8 cellular contexts compared by ENCODE assay signal in genomic region chr12:94615284-94616216, GRCh38. TPM values are rescaled to one million over a fixed set of nuclear protein-coding genes. Genes with fewer than 3 reads are reported as not detected.
DNase-seq lines count a peak whose midpoint lies in the region; ATAC-seq and TF ChIP-seq lines count a peak whose summit lies in the region.

No MANE protein-coding gene starts in this region.

- no peaks in the 10 kb centered on the region for H3F3A ChIP-seq in SK-N-SH (replicated peaks; ENCODE audit: insufficient read depth)

- no peaks in the 10 kb centered on the region for H3K27me3 ChIP-seq in SK-N-SH (ENCODE audit: insufficient read depth)
- no peaks in the 10 kb centered on the region for H3K27me3 ChIP-seq in neutrophil

- H4K20me1 ChIP-seq in SK-N-SH (ENCODE audit: insufficient read depth) = no peaks in the 10 kb centered on the region

- no peaks in the 10 kb centered on the region for H3K9me3 ChIP-seq in SK-N-SH
- no peaks in the 10 kb centered on the region for H3K9me3 ChIP-seq in neutrophil

- TF ChIP-seq EP300 in SK-N-SH (IDR thresholded peaks at IDR 0.05; ENCODE audit: borderline replicate concordance in 1 of 2, low read depth in 1 of 2, low read length in 1 of 2) = no peak

- H3K4me2 ChIP-seq in SK-N-SH = peak overlapping the region; percentile 55; the same call in 1 of the 2 replicates

- DNase-seq in Daoy (ENCODE audit: low read depth) (peak; percentile 76), SK-N-SH (no peak), fibroblast of the conjunctiva (ENCODE audit: low read depth) (peak; percentile 58), NCI-H510A treated with DMSO at 0.1 percent for 48 hours (lab: John Stamatoyannopoulos, UW) (no peak)
- no peak for DNase-seq in activated CD4-positive, alpha-beta T cell treated with anti-CD3 and anti-CD28 coated beads for 48 hours

- H3K36me3 ChIP-seq in SK-N-SH (replicated peaks in 1 of 2; ENCODE audit: control insufficient read depth in 1 of 2, insufficient read depth in 2 of 2, low read length in 1 of 2) (no peaks in the 10 kb centered on the region), neutrophil (no peaks in the 10 kb centered on the region)

- no peak overlapping the region for H3K27ac ChIP-seq in SK-N-SH (ENCODE audit: low read depth in 2 of 2, low read length in 1 of 2)
- peak overlapping the region; percentile 1 for H3K27ac ChIP-seq in neutrophil

- CTCF ChIA-PET in SK-N-SH (lab: Yijun Ruan, JAX) = interaction anchor here (0.6 to 1.6 kb wide), 4 partner anchors 12 to 69 kb away, joined by 3 to 4 read pairs (median 3); no protein-coding TSS in a partner anchor

- H2AFZ ChIP-seq in SK-N-SH (ENCODE audit: low read depth) = peak overlapping the region; percentile 89; the same call in 1 of the 2 replicates

- no peaks in the 10 kb centered on the region for H3K79me2 ChIP-seq in SK-N-SH (ENCODE audit: insufficient read depth)

- ATAC-seq in HG03520 (IDR thresholded peaks at IDR 0.05; ENCODE audit: unreplicated experiment) (no peak), HG03108 (IDR thresholded peaks at IDR 0.05; ENCODE audit: unreplicated experiment) (no peak)

- no peak for TF ChIP-seq RAD21 in SK-N-SH (IDR thresholded peaks at IDR 0.05; ENCODE audit: low read length)

- no peaks in the 10 kb centered on the region for H3K9me2 ChIP-seq in SK-N-SH

- peak overlapping the region; percentile 2 to 9; a peak in 1 of 4 replicates for H3K4me3 ChIP-seq in SK-N-SH (ENCODE audit: low read depth in 2 of 2, low read length in 1 of 2)
- H3K4me3 ChIP-seq in neutrophil (ENCODE audit: low read depth in 1 of 2, low read length in 1 of 2) = no peak overlapping the region

- POLR2A ChIA-PET in SK-N-SH (lab: Yijun Ruan, JAX) = no interaction called here

- H3K9ac ChIP-seq in SK-N-SH = no peak overlapping the region

- H3K4me1 ChIP-seq in SK-N-SH (ENCODE audit: control insufficient read depth in 1 of 2, insufficient read depth in 2 of 2, low read depth in 1 of 2, low read length in 1 of 2) (peaks cover 13 to 14% of the 10 kb centered on the region in 2 experiments; a peak in 2 of 4 replicates), neutrophil (ENCODE audit: control insufficient read depth in 1 of 2, insufficient read depth in 1 of 2, low read depth in 1 of 2, low read length in 1 of 2) (no peaks in the 10 kb centered on the region)

- TF ChIP-seq CTCF in SK-N-SH (IDR thresholded peaks at IDR 0.05) (no peak), neutrophil (IDR thresholded peaks at IDR 0.05) (no peak)

- WGBS in SK-N-SH (ENCODE audit: low lambda C conversion rate) = 38% methylated on average over 14 of the region's 14 CpGs

TF ChIP-seq in SK-N-SH, 30 proteins besides CTCF, POLR2A, EP300 and RAD21:
- TF ChIP-seq, protein P1, sequence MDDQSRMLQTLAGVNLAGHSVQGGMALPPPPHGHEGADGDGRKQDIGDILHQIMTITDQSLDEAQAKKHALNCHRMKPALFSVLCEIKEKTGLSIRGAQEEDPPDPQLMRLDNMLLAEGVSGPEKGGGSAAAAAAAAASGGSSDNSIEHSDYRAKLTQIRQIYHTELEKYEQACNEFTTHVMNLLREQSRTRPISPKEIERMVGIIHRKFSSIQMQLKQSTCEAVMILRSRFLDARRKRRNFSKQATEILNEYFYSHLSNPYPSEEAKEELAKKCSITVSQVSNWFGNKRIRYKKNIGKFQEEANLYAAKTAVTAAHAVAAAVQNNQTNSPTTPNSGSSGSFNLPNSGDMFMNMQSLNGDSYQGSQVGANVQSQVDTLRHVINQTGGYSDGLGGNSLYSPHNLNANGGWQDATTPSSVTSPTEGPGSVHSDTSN (IDR thresholded peaks at IDR 0.05) = peak; percentile 58
- peak; percentile 47; the same call in 1 of the 2 replicates for TF ChIP-seq NFIC (IDR thresholded peaks at IDR 0.05; ENCODE audit: borderline replicate concordance)
- TF ChIP-seq FOSL2 (IDR thresholded peaks at IDR 0.05; ENCODE audit: borderline replicate concordance, low read depth) = peak; percentile 13; the same call in 1 of the 2 replicates
- TF ChIP-seq, protein P2, sequence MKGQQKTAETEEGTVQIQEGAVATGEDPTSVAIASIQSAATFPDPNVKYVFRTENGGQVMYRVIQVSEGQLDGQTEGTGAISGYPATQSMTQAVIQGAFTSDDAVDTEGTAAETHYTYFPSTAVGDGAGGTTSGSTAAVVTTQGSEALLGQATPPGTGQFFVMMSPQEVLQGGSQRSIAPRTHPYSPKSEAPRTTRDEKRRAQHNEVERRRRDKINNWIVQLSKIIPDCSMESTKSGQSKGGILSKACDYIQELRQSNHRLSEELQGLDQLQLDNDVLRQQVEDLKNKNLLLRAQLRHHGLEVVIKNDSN (IDR thresholded peaks at IDR 0.05; ENCODE audit: borderline replicate concordance, low read depth) = no peak
- no peak for TF ChIP-seq RCOR1 (IDR thresholded peaks at IDR 0.05; ENCODE audit: low read length)

RNA-seq across cellular contexts. Expression of gene TMCC3, which starts 34.8 kb away (rescaled TPM):
- 0.80 and 1.5 TPM in 2 replicates for total RNA-seq in Daoy (2014; rRNA removed; shearing (Covaris generic))
- 0.42 and 0.53 TPM in 2 replicates for polyA plus RNA-seq in SK-N-SH (2012; rRNA removed)
- 0.62 and 0.68 TPM in 2 replicates for polyA plus RNA-seq in SK-N-SH (2012; cell fraction: cytosol; rRNA removed)
- 0.29 and 0.31 TPM in 2 replicates for polyA plus RNA-seq in SK-N-SH (2012; cell fraction: nucleus; rRNA removed)

Comparison
In these comparisons a context has a peak if more than half of its experiments do, and no peak if none do; other contexts are left out.
1. DNase-seq: peak in Daoy (single experiment) and fibroblast of the conjunctiva (single experiment); none in SK-N-SH (single experiment), activated CD4-positive, alpha-beta T cell treated with anti-CD3 and anti-CD28 coated beads for 48 hours (single experiment) and NCI-H510A treated with DMSO at 0.1 percent for 48 hours (single experiment).
2. H3K4me3 ChIP-seq: peak in SK-N-SH (2 of 2); none in neutrophil (0 of 2).